ENCODE assay signal across 35 cellular contexts in genomic region chr10:33774857-33775256, GRCh38.
"Had no signal": no experiment of that assay in that cellular context is flagged by ENCODE, and none has a peak within 500 bp of the region (broad histone marks: within the 10 kb centered on the region; RNA-seq: fewer than 3 reads in every experiment).

No MANE protein-coding gene starts in this region.

- H3K27me3 ChIP-seq: adrenal gland, body of pancreas, brain microvascular endothelial cell, breast epithelium had no signal

- H3K27ac ChIP-seq: adrenal gland, body of pancreas, brain microvascular endothelial cell, breast epithelium, WERI-Rb-1 had no signal

- H3K4me3 Mint-ChIP-seq: activated CD4-positive, alpha-beta memory T cell treated with anti-CD3 and anti-CD28 coated beads, Interleukin-2, amount 10 ng/mL, durations not matched to agents 7 days and 5 days; activated CD4-positive, alpha-beta T cell treated with anti-CD3 and anti-CD28 coated beads for 36 hours; activated CD4-positive, alpha-beta T cell treated with anti-CD3 and anti-CD28 coated beads, Interleukin-2, amount 10 ng/mL, durations not matched to agents 7 days and 5 days; activated CD8-positive, alpha-beta memory T cell treated with anti-CD3 and anti-CD28 coated beads, Interleukin-2, amount 10 ng/mL, durations not matched to agents 7 days and 5 days; activated CD8-positive, alpha-beta T cell treated with anti-CD3 and anti-CD28 coated beads, Interleukin-2, amount 10 ng/mL, durations not matched to agents 7 days and 5 days; activated naive CD4-positive, alpha-beta T cell treated with anti-CD3 and anti-CD28 coated beads for 36 hours; activated naive CD8-positive, alpha-beta T cell; activated T-cell treated with anti-CD3 and anti-CD28 coated beads, Interleukin-2, amount 50 U/mL, for 24 hours; T-helper 1 cell treated with Interleukin-12 subunit alpha and Interleukin-12 subunit beta and Interleukin-4 antibody, amounts not matched to agents 30 μg/mL and 1 μg/mL, for 36 hours; T-helper 2 cell treated with Interferon-gamma antibody and Interleukin-4, amounts not matched to agents 5 μg/mL and 100 μg/mL, for 36 hours; WTC11 had no signal

- H3K4me1 ChIP-seq: adrenal gland, body of pancreas, breast epithelium had no signal

- H3K36me3 Mint-ChIP-seq: activated CD8-positive, alpha-beta memory T cell treated with anti-CD3 and anti-CD28 coated beads, Interleukin-2, amount 10 ng/mL, durations not matched to agents 7 days and 5 days; activated naive CD8-positive, alpha-beta T cell; WTC11 had no signal

- H3K27ac Mint-ChIP-seq: activated CD4-positive, alpha-beta memory T cell treated with anti-CD3 and anti-CD28 coated beads, Interleukin-2, amount 10 ng/mL, durations not matched to agents 7 days and 5 days; activated CD4-positive, alpha-beta T cell treated with anti-CD3 and anti-CD28 coated beads for 36 hours; activated CD4-positive, alpha-beta T cell treated with anti-CD3 and anti-CD28 coated beads, Interleukin-2, amount 10 ng/mL, durations not matched to agents 7 days and 5 days; activated CD8-positive, alpha-beta memory T cell treated with anti-CD3 and anti-CD28 coated beads, Interleukin-2, amount 10 ng/mL, durations not matched to agents 7 days and 5 days; activated CD8-positive, alpha-beta T cell treated with anti-CD3 and anti-CD28 coated beads, Interleukin-2, amount 10 ng/mL, durations not matched to agents 7 days and 5 days; activated naive CD4-positive, alpha-beta T cell treated with anti-CD3 and anti-CD28 coated beads for 36 hours; activated naive CD8-positive, alpha-beta T cell; activated T-cell treated with anti-CD3 and anti-CD28 coated beads, Interleukin-2, amount 50 U/mL, for 24 hours; activated T-helper 2 cell treated with anti-CD3 and anti-CD28 coated beads, Interferon-gamma antibody, Interleukin-2, Interleukin-4, amounts not matched to agents 10 μg/mL and 5 μg/mL and 100 μg/mL, durations not matched to agents 14 hours and 24 hours and 36 hours; T-helper 1 cell treated with Interleukin-12 subunit alpha and Interleukin-12 subunit beta and Interleukin-4 antibody, amounts not matched to agents 30 μg/mL and 1 μg/mL, for 36 hours; T-helper 2 cell treated with Interferon-gamma antibody and Interleukin-4, amounts not matched to agents 5 μg/mL and 100 μg/mL, for 36 hours; WTC11 had no signal

- H3K9me3 Mint-ChIP-seq: activated CD4-positive, alpha-beta T cell treated with anti-CD3 and anti-CD28 coated beads, Interleukin-2, amount 10 ng/mL, durations not matched to agents 7 days and 5 days; activated naive CD4-positive, alpha-beta T cell treated with anti-CD3 and anti-CD28 coated beads for 36 hours; activated T-cell treated with anti-CD3 and anti-CD28 coated beads, Interleukin-2, amount 50 U/mL, for 24 hours; activated T-helper 2 cell treated with anti-CD3 and anti-CD28 coated beads, Interferon-gamma antibody, Interleukin-2, Interleukin-4, amounts not matched to agents 10 μg/mL and 5 μg/mL and 100 μg/mL, durations not matched to agents 14 hours and 24 hours and 36 hours; T-helper 2 cell treated with Interferon-gamma antibody and Interleukin-4, amounts not matched to agents 5 μg/mL and 100 μg/mL, for 36 hours; WTC11 had no signal

- DNase-seq: activated CD4-positive, alpha-beta memory T cell treated with anti-CD3 and anti-CD28 coated beads, Interleukin-2, amount 10 ng/mL, durations not matched to agents 7 days and 5 days; activated CD4-positive, alpha-beta T cell treated with anti-CD3 and anti-CD28 coated beads for 1 hour; activated CD4-positive, alpha-beta T cell treated with anti-CD3 and anti-CD28 coated beads for 36 hours; activated CD4-positive, alpha-beta T cell treated with anti-CD3 and anti-CD28 coated beads for 48 hours; activated CD4-positive, alpha-beta T cell treated with anti-CD3 and anti-CD28 coated beads, Interleukin-2, amount 10 ng/mL, durations not matched to agents 7 days and 5 days; activated CD4-positive, alpha-beta T cell treated with anti-CD3 and anti-CD28 coated beads, Interleukin-2, amount 50 U/mL, for 48 hours; activated CD4-positive, CD25-positive, alpha-beta regulatory T cell; activated CD8-positive, alpha-beta memory T cell treated with anti-CD3 and anti-CD28 coated beads for 24 hours; activated CD8-positive, alpha-beta memory T cell treated with anti-CD3 and anti-CD28 coated beads, Interleukin-2, amount 10 ng/mL, durations not matched to agents 7 days and 5 days; activated CD8-positive, alpha-beta memory T cell treated with anti-CD3 and anti-CD28 coated beads, Interleukin-2, amount 50 U/mL, for 48 hours; activated CD8-positive, alpha-beta T cell treated with anti-CD3 and anti-CD28 coated beads, Interleukin-2, amount 10 ng/mL, durations not matched to agents 7 days and 5 days; activated effector memory CD4-positive, alpha-beta T cell treated with Interleukin-2 at 50 U/mL for 16 hours; activated gamma-delta T cell; activated naive CD4-positive, alpha-beta T cell treated with anti-CD3 and anti-CD28 coated beads for 36 hours; activated naive CD4-positive, alpha-beta T cell treated with anti-CD3 and anti-CD28 coated beads, Interleukin-2, amount 50 U/mL, for 16 hours; activated T-cell treated with anti-CD3 and anti-CD28 coated beads, Interleukin-2, amount 50 U/mL, for 24 hours; activated T-cell treated with anti-CD3 and anti-CD28 coated beads, Interleukin-2, amount 50 U/mL, for 48 hours; adrenal gland; amniotic stem cell; aorta; body of pancreas; brain microvascular endothelial cell; central memory CD4-positive, alpha-beta T cell; T-helper 1 cell; T-helper 2 cell; T-helper 9 cell; WERI-Rb-1 had no signal

- H3K4me3 ChIP-seq: adrenal gland, body of pancreas, breast epithelium had no signal

- H3K9me3 ChIP-seq: adrenal gland, body of pancreas, breast epithelium had no signal

- H3K27me3 Mint-ChIP-seq: activated CD4-positive, alpha-beta memory T cell treated with anti-CD3 and anti-CD28 coated beads, Interleukin-2, amount 10 ng/mL, durations not matched to agents 7 days and 5 days; activated CD4-positive, alpha-beta T cell treated with anti-CD3 and anti-CD28 coated beads, Interleukin-2, amount 10 ng/mL, durations not matched to agents 7 days and 5 days; activated CD8-positive, alpha-beta memory T cell treated with anti-CD3 and anti-CD28 coated beads, Interleukin-2, amount 10 ng/mL, durations not matched to agents 7 days and 5 days; activated naive CD8-positive, alpha-beta T cell had no signal

- H3K4me1 Mint-ChIP-seq: activated CD4-positive, alpha-beta memory T cell treated with anti-CD3 and anti-CD28 coated beads, Interleukin-2, amount 10 ng/mL, durations not matched to agents 7 days and 5 days; activated CD4-positive, alpha-beta T cell treated with anti-CD3 and anti-CD28 coated beads, Interleukin-2, amount 10 ng/mL, durations not matched to agents 7 days and 5 days; activated CD8-positive, alpha-beta memory T cell treated with anti-CD3 and anti-CD28 coated beads, Interleukin-2, amount 10 ng/mL, durations not matched to agents 7 days and 5 days had no signal

- H3K36me3 ChIP-seq: adrenal gland, brain microvascular endothelial cell, breast epithelium, WERI-Rb-1 had no signal

- FAIRE-seq: astrocyte, colon had no signal
